19 cellular contexts compared by ENCODE assay signal in the genomic region with DNA sequence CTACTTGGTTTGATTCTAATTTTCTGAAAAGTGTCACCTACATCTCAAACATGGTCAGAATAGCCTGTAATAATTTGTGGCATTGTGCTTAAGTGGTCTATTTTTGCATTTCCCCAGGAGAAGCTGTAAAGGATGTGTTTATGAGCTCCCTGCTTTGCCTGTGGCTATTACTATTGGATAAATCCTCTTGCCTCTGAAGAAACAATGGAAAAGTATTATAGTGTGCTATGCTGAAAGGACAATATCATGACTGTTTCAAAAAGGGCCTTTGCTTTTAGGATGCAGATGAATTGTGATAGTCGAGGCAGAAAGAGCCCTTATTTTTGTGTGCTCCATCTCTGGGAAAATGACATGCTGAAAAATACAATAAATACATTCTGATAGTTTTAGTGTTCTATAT.
"Had no signal": no experiment of that assay in that cellular context is flagged by ENCODE, and none has a peak within 500 bp of the region (broad histone marks: within the 10 kb centered on the region; RNA-seq: fewer than 3 reads in every experiment).

No MANE protein-coding gene starts in this region.

- H3K27me3 ChIP-seq: heart left ventricle, neutrophil, transverse colon, vagina had no signal

- H3K4me3 ChIP-seq: coronary artery, heart left ventricle, lung, transverse colon, vagina had no signal

- H3K27me3 Mint-ChIP-seq: naive thymus-derived CD4-positive, alpha-beta T cell had no signal

- H3K9me3 ChIP-seq: heart left ventricle, neutrophil, transverse colon, vagina had no signal

- H3K27ac Mint-ChIP-seq: activated CD4-positive, alpha-beta memory T cell treated with anti-CD3 and anti-CD28 coated beads, Interleukin-2, amount 10 ng/mL, durations not matched to agents 7 days and 5 days; effector memory CD8-positive, alpha-beta T cell; immature natural killer cell; naive thymus-derived CD4-positive, alpha-beta T cell; stimulated activated effector memory CD8-positive, alpha-beta T cell treated with anti-CD3 and anti-CD28 coated beads, Interleukin-12 subunit alpha, Interleukin-12 subunit beta, amount 100 ng/mL, for 72 hours had no signal

- H3K36me3 Mint-ChIP-seq: stimulated activated effector memory CD8-positive, alpha-beta T cell treated with anti-CD3 and anti-CD28 coated beads, Interleukin-12 subunit alpha, Interleukin-12 subunit beta, amount 100 ng/mL, for 72 hours had no signal

- H3K4me1 ChIP-seq: parathyroid adenoma, transverse colon, vagina had no signal

- H3K27ac ChIP-seq: coronary artery, epithelial cell of prostate, heart left ventricle, neutrophil, parathyroid adenoma, transverse colon, vagina had no signal

- H3K4me1 Mint-ChIP-seq: activated CD4-positive, alpha-beta memory T cell treated with anti-CD3 and anti-CD28 coated beads, Interleukin-2, amount 10 ng/mL, durations not matched to agents 7 days and 5 days; stimulated activated effector memory CD8-positive, alpha-beta T cell treated with anti-CD3 and anti-CD28 coated beads, Interleukin-12 subunit alpha, Interleukin-12 subunit beta, amount 100 ng/mL, for 72 hours had no signal

- ATAC-seq: activated T-cell treated with anti-CD3 and anti-CD28 coated beads, Interleukin-2, amount 50 U/mL, for 4 hours; effector memory CD8-positive, alpha-beta T cell; heart left ventricle; left colon; naive thymus-derived CD4-positive, alpha-beta T cell; stimulated activated effector memory CD8-positive, alpha-beta T cell treated with anti-CD3 and anti-CD28 coated beads, Interleukin-12 subunit alpha, Interleukin-12 subunit beta, amount 100 ng/mL, for 72 hours had no signal

- DNase-seq: activated CD4-positive, alpha-beta memory T cell treated with anti-CD3 and anti-CD28 coated beads, Interleukin-2, amount 10 ng/mL, durations not matched to agents 7 days and 5 days; activated CD4-positive, alpha-beta T cell treated with anti-CD3 and anti-CD28 coated beads for 4 hours; activated effector memory CD4-positive, alpha-beta T cell treated with Interleukin-2 at 50 U/mL for 16 hours; activated naive CD4-positive, alpha-beta T cell treated with anti-CD3 and anti-CD28 coated beads, Interleukin-2, amount 50 U/mL, for 16 hours; activated T-cell treated with anti-CD3 and anti-CD28 coated beads, Interleukin-2, amount 50 U/mL, for 4 hours; effector memory CD8-positive, alpha-beta T cell; heart left ventricle; immature natural killer cell; left colon; naive thymus-derived CD4-positive, alpha-beta T cell; T-helper 2 cell; transverse colon had no signal

- H3K4me3 Mint-ChIP-seq: activated CD4-positive, alpha-beta memory T cell treated with anti-CD3 and anti-CD28 coated beads, Interleukin-2, amount 10 ng/mL, durations not matched to agents 7 days and 5 days; activated T-cell treated with anti-CD3 and anti-CD28 coated beads, Interleukin-2, amount 50 U/mL, for 4 hours; effector memory CD8-positive, alpha-beta T cell; immature natural killer cell; naive thymus-derived CD4-positive, alpha-beta T cell; stimulated activated effector memory CD8-positive, alpha-beta T cell treated with anti-CD3 and anti-CD28 coated beads, Interleukin-12 subunit alpha, Interleukin-12 subunit beta, amount 100 ng/mL, for 72 hours had no signal

- H3K9me3 Mint-ChIP-seq: effector memory CD8-positive, alpha-beta T cell; immature natural killer cell; stimulated activated effector memory CD8-positive, alpha-beta T cell treated with anti-CD3 and anti-CD28 coated beads, Interleukin-12 subunit alpha, Interleukin-12 subunit beta, amount 100 ng/mL, for 72 hours had no signal

- H3K36me3 ChIP-seq: heart left ventricle, neutrophil, transverse colon, vagina had no signal
